In genomic region chrX:19886375-19886774, GRCh38 we compare ENCODE assay signal across 9 cellular contexts. TPM values are rescaled to one million over a fixed set of nuclear protein-coding genes. Genes with fewer than 3 reads are reported as not detected.
DNase-seq lines count a peak whose midpoint lies in the region; ATAC-seq, FAIRE-seq and TF ChIP-seq lines count a peak whose summit lies in the region.
"Had no signal": no experiment of that assay in that cellular context is flagged by ENCODE, and none has a peak within 500 bp of the region (broad histone marks: within the 10 kb centered on the region; RNA-seq: fewer than 3 reads in every experiment).

No MANE protein-coding gene starts in this region.

- H3K79me1 ChIP-seq in H1 (ENCODE audit: low read depth, low read length): no peaks in the 10 kb centered on the region; the same call in 1 of the 2 replicates

- H3K56ac ChIP-seq in H1 (replicated peaks; ENCODE audit: insufficient read length, low read depth, low read length): no peak overlapping the region

- H3K36me3 Mint-ChIP-seq in CD4-positive, alpha-beta T cell (ENCODE audit: low read depth): peaks cover 4% of the 10 kb centered on the region

- H4K8ac ChIP-seq in H1 (ENCODE audit: extremely low read depth, insufficient read depth, low read length): no peak overlapping the region

- H3K27ac ChIP-seq in CD4-positive, alpha-beta T cell (ENCODE audit: low read depth, low read length): no peak overlapping the region
- no peak overlapping the region for H3K27ac ChIP-seq in H1 (ENCODE audit: low read depth, low read length)

- H2BK15ac ChIP-seq in H1 (ENCODE audit: low read length): no peak overlapping the region

- H3K36me3 ChIP-seq in H1 (ENCODE audit: control insufficient read depth in 2 of 4, insufficient read depth in 4 of 4, low read length in 3 of 4) (no peaks in the 10 kb centered on the region), neuron (ENCODE audit: insufficient read depth, low read length) (no peaks in the 10 kb centered on the region)

- peak overlapping the region; percentile 61 to 89 for H3K4me2 ChIP-seq in H1 (ENCODE audit: insufficient read depth in 1 of 2, low read depth in 2 of 2, low read length in 2 of 2)

- H3K27me3 Mint-ChIP-seq in CD4-positive, alpha-beta T cell: no peaks in the 10 kb centered on the region

- FAIRE-seq in H1 (lab: Jason Lieb, UNC) (no peak), frontal cortex (lab: Jason Lieb, UNC) (no peak)

- peaks cover 69% of the 10 kb centered on the region for H3K4me1 Mint-ChIP-seq in CD4-positive, alpha-beta T cell (ENCODE audit: low read depth)

- H3K9me3 ChIP-seq in CD4-positive, alpha-beta T cell (ENCODE audit: control insufficient read depth, low read length): no peaks in the 10 kb centered on the region
- no peaks in the 10 kb centered on the region for H3K9me3 ChIP-seq in H1 (ENCODE audit: insufficient read depth in 2 of 2, low read depth in 1 of 2, low read length in 1 of 2)
- no peaks in the 10 kb centered on the region for H3K9me3 ChIP-seq in neuron (ENCODE audit: low read length)

- intact Hi-C loops in CD4-positive, alpha-beta T cell (cut with DNase I, micrococcal nuclease): loop anchor here (2.0 to 10.0 kb wide), 6 partner anchors 44 to 202 kb away; no protein-coding TSS in a partner anchor

- no peak overlapping the region for H2BK20ac ChIP-seq in H1 (ENCODE audit: low read length)

- H4K20me1 ChIP-seq in H1 (replicated peaks in 1 of 2; ENCODE audit: control insufficient read depth in 1 of 2, insufficient read depth in 2 of 2, low read length in 2 of 2): peaks cover 0 to 7% of the 10 kb centered on the region in 2 experiments

- no peaks in the 10 kb centered on the region for H3K9me3 Mint-ChIP-seq in CD4-positive, alpha-beta T cell

- H3K4me3 Mint-ChIP-seq in CD4-positive, alpha-beta T cell: peak overlapping the region; percentile 84

- H3K4me3 ChIP-seq in NB4 (ENCODE audit: low read depth, low read length) (peak overlapping the region; percentile 89), H1 (ENCODE audit: extremely low read depth in 1 of 4, insufficient read depth in 2 of 4, low read depth in 3 of 4, low read length in 4 of 4) (peak overlapping the region; percentile 40 to 78 (median 58); a peak in 7 of 8 replicates), neuron (ENCODE audit: low read length) (peak overlapping the region; percentile 49)

- TF ChIP-seq CTCF in CD4-positive, alpha-beta T cell (IDR thresholded peaks at IDR 0.05): no peak
- TF ChIP-seq CTCF in NB4 (IDR thresholded peaks at IDR 0.05; ENCODE audit: low read depth, low read length) (no peak), H1 (IDR thresholded peaks at IDR 0.05; ENCODE audit: control extremely low read depth in 1 of 3, insufficient read depth in 1 of 3, low read depth in 1 of 3, low read length in 3 of 3) (no peak)

- TF ChIP-seq POLR2A in NB4 (IDR thresholded peaks at IDR 0.05; ENCODE audit: extremely low read depth, insufficient read length) (no peak), H1 (IDR thresholded peaks at IDR 0.05; ENCODE audit: control extremely low read depth in 1 of 2, low read depth in 2 of 2, low read length in 2 of 2) (no peak)

- 14% methylated on average over 5 of the region's 12 CpGs; no CpG with 5 or more reads in 1 of the 2 experiments for WGBS in H1 (ENCODE audit: extremely low coverage in 1 of 2, insufficient coverage in 1 of 2, insufficient read length in 1 of 2, insufficient replicate concordance in 2 of 2, low coverage in 1 of 2, low lambda C conversion rate in 2 of 2, missing lambda C conversion rate in 1 of 2), 2 experiments

- no peak for TF ChIP-seq EP300 in H1 (IDR thresholded peaks at IDR 0.05; ENCODE audit: borderline replicate concordance in 1 of 2, low read depth in 2 of 2, low read length in 2 of 2)

- POLR2A ChIA-PET in CD4-positive, alpha-beta T cell (lab: Charles Lee): interaction anchor here (0.8 to 1.0 kb wide), 4 partner anchors 9 to 147 kb away, joined by 3 to 5 read pairs (median 3); no protein-coding TSS in a partner anchor
- POLR2A ChIA-PET in H1 (lab: Charles Lee; ENCODE audit: partially characterized antibody): interaction anchor here (1.0 kb wide), 1 partner anchor 34 kb away, joined by 3 read pairs; no protein-coding TSS in a partner anchor

- no peaks in the 10 kb centered on the region for H3K27me3 ChIP-seq in CD4-positive, alpha-beta T cell (ENCODE audit: control insufficient read depth, insufficient read depth, low read length)
- H3K27me3 ChIP-seq in H1 (replicated peaks in 1 of 4; ENCODE audit: control insufficient read depth in 3 of 4, extremely low read depth in 1 of 4, insufficient read depth in 3 of 4, low read length in 3 of 4) (0 out of 7 replicates have a peak, but pooled peaks cover 0 to 3% (median 0%) of the 10 kb centered on the region in 4 experiments), neuron (ENCODE audit: insufficient read depth, low read length) (no peaks in the 10 kb centered on the region)

- H2AK5ac ChIP-seq in H1 (ENCODE audit: low read depth, low read length): no peak overlapping the region

- H2AFZ ChIP-seq in H1 (ENCODE audit: low read length): no peak overlapping the region
- H2AFZ ChIP-seq in neuron (ENCODE audit: low read depth, low read length): peak overlapping the region; percentile 84

- H3K79me2 ChIP-seq in H1 (ENCODE audit: control insufficient read depth in 1 of 2, insufficient read depth in 2 of 2, low read length in 2 of 2): peaks cover 0 to 16% of the 10 kb centered on the region in 2 experiments; a peak in 2 of 4 replicates

- peaks cover 2% of the 10 kb centered on the region; the same call in 1 of the 2 replicates for H3K23me2 ChIP-seq in H1 (ENCODE audit: low read depth, low read length)

- H3K9ac ChIP-seq in H1 (replicated peaks in 1 of 4; ENCODE audit: extremely low read depth in 1 of 4, low read depth in 3 of 4, low read length in 3 of 4): no peak overlapping the region

- H2BK5ac ChIP-seq in H1 (ENCODE audit: low read depth, low read length): no peak overlapping the region

- H3K4me1 ChIP-seq in H1 (replicated peaks in 1 of 4; ENCODE audit: control insufficient read depth in 3 of 4, insufficient read depth in 4 of 4, low read length in 3 of 4): no peaks in the 10 kb centered on the region; a peak in 2 of 7 replicates
- no peaks in the 10 kb centered on the region for H3K4me1 ChIP-seq in neuron (ENCODE audit: insufficient read depth, low read length)

- peak overlapping the region; percentile 81 for H3K27ac Mint-ChIP-seq in CD4-positive, alpha-beta T cell

- CTCF ChIA-PET in CD4-positive, alpha-beta T cell (lab: Charles Lee): interaction anchor here (1.3 kb wide), 1 partner anchor 30 kb away, joined by 3 read pairs; no protein-coding TSS in a partner anchor
- CTCF ChIA-PET in H1 (lab: Charles Lee; ENCODE audit: partially characterized antibody): no interaction called here

- no peak overlapping the region for H3K14ac ChIP-seq in H1 (ENCODE audit: insufficient read length)

- H3K18ac ChIP-seq in H1 (ENCODE audit: extremely low read depth, low read length): no peak overlapping the region

- H4K91ac ChIP-seq in H1 (replicated peaks; ENCODE audit: insufficient read length, low read length): no peak overlapping the region

- DNase-seq in CD4-positive, alpha-beta T cell: no peak
- DNase-seq in NB4 (ENCODE audit: low read depth) (no peak), H1 (ENCODE audit: low read depth in 1 of 2, low spot score in 2 of 2) (no peak), frontal cortex (ENCODE audit: low spot score in 2 of 2) (no peak), superior temporal gyrus (ENCODE audit: extremely low spot score) (no peak), SIG-M5 (lab: John Stamatoyannopoulos, UW) (no peak), occipital lobe (lab: John Stamatoyannopoulos, UW) (no peak)
- DNase-seq: NCI-H510A had no signal

- no peak overlapping the region for H3K4ac ChIP-seq in H1 (replicated peaks; ENCODE audit: insufficient read length, low read depth, low read length)

- no peak for ATAC-seq in CD4-positive, alpha-beta T cell (ENCODE audit: poor library complexity)

- H3K23ac ChIP-seq in H1 (ENCODE audit: insufficient read length): no peak overlapping the region

- no peak overlapping the region for H2BK120ac ChIP-seq in H1 (replicated peaks; ENCODE audit: low read depth, low read length)

- no peak overlapping the region for H4K5ac ChIP-seq in H1 (ENCODE audit: insufficient read length, low read depth, low read length)

- no peak for TF ChIP-seq RAD21 in H1 (IDR thresholded peaks at IDR 0.05 in 1 of 2, conservative IDR thresholded peaks at IDR 0.05 in 1 of 2; ENCODE audit: low read depth in 2 of 2, low read length in 2 of 2)

- no peak overlapping the region for H2BK12ac ChIP-seq in H1 (ENCODE audit: low read depth, low read length)

TF ChIP-seq in H1, 55 proteins besides CTCF, POLR2A, EP300 and RAD21:
- TF ChIP-seq MAFK (IDR thresholded peaks at IDR 0.05; ENCODE audit: low read depth, low read length) (no peak), HDAC6 (IDR thresholded peaks at IDR 0.05; ENCODE audit: low read depth, low read length) (no peak), TCF12 (IDR thresholded peaks at IDR 0.05; ENCODE audit: low read depth, low read length) (no peak), SIX5 (IDR thresholded peaks at IDR 0.05; ENCODE audit: low read depth, low read length) (no peak), RBBP5 (IDR thresholded peaks at IDR 0.05; ENCODE audit: borderline replicate concordance, low read depth, low read length) (no peak)

RNA-seq across cellular contexts. Expression of gene SH3KBP1, which starts 1.0 kb away (rescaled TPM):
- total RNA-seq in CD4-positive, alpha-beta T cell: 10 to 100 TPM; 64.7 to 65.9 TPM
- total RNA-seq in H1 (2021; fragmentation: NEBNext Ultra II Directional; extraction: Animal tissue kit (Norgen Biotek cat#: 25700)): 13.4 and 15.3 TPM in 2 replicates
- 5.3 and 7.2 TPM in 2 replicates for polyA plus RNA-seq in H1 (2011; rRNA removed)
- polyA plus RNA-seq in H1 (2011; cell fraction: cytosol; rRNA removed): 9.1 TPM
- 16.7 TPM for polyA plus RNA-seq in H1 (2011; cell fraction: nucleus; rRNA removed)
- polyA plus RNA-seq in H1 (2012, experiment 1 of 2): 16.9 to 20.1 TPM (median 18.7 TPM) in 4 replicates
- 2.9 TPM for polyA plus RNA-seq in H1 (2012, experiment 2 of 2)
- polyA plus RNA-seq in H1 (2013, experiment 1 of 2): 18.3 TPM
- polyA plus RNA-seq in H1 (2013, experiment 2 of 2): 19.6 TPM
- 10.0 and 13.4 TPM in 2 replicates for polyA minus RNA-seq in H1 (2011; rRNA and poly(A)+ RNA removed)
- polyA minus RNA-seq in H1 (2011; cell fraction: cytosol; rRNA and poly(A)+ RNA removed): 5.5 TPM
- 13.2 TPM for polyA minus RNA-seq in H1 (2011; cell fraction: nucleus; rRNA and poly(A)+ RNA removed)
- total RNA-seq in frontal cortex (13.5 TPM), occipital lobe (16.4 TPM)
